Comparison of ENCODE assay signal across 8 cellular contexts in the genomic region with DNA sequence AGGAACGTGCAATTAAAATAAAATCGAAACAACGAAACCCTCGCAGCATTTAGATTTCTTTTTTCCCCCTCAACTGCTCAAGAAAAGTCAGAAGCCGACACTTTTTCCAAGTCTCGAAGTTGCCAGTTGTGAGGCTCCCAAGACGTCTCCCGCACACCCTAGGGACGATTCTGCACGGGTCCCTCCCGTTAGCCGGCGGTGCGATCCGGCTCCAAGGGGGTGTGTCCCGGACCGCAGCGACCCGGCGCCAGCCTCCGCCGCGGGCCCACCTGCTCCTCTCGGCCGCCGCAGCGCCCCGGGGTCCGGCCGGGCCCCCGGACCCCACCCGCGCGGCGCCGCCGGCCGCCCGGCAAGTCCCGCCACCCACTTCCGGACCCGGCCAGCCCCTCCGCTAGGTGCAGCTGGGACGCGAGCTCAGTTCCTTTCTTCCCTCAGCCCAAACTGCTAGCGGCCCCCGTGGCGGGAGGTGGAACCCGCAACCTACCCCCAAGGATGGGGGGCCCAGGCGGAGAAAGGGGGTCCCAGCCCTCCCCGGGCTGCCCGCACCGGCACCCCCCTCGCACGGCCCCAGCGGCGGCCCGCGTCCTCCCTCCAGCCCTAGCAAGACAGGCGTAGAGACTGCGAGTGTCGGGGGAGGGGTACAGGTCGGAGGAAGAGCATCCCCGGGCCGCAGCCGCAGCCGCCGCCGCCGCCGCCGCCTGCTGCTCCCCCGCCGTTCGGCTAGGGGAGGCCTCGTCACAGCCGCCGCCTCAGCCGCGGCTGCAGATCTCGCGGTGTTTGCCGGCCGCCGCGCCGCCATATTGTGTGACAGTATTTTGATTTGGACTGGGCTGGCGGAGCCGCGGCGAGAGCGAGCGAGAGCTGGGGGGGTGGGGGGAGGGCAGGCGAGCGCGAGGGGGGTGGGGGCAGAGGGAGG. TPM values are rescaled to one million over a fixed set of nuclear protein-coding genes. Genes with fewer than 3 reads are reported as not detected.
A peak's percentile ranks its signal among the peaks of the same experiment; 100 is the strongest.
DNase-seq lines count a peak whose midpoint lies in the region; ATAC-seq and TF ChIP-seq lines count a peak whose summit lies in the region.

No MANE protein-coding gene starts in this region.

- H3K36me3 ChIP-seq in ES-I3 (ENCODE audit: insufficient read depth, low read length) (no peaks in the 10 kb centered on the region), neuron (ENCODE audit: insufficient read depth, low read length) (no peaks in the 10 kb centered on the region)

- H3K27me3 ChIP-seq in foreskin keratinocyte (no peaks in the 10 kb centered on the region), neuron (ENCODE audit: insufficient read depth, low read length) (no peaks in the 10 kb centered on the region)

- peak overlapping the region; percentile 83 for H2AFZ ChIP-seq in neuron (ENCODE audit: low read depth, low read length)

- H3K27ac ChIP-seq in foreskin keratinocyte, result peak overlapping the region; percentile 71

- peak; percentile 91 for ATAC-seq in foreskin keratinocyte

- H3K4me1 ChIP-seq in ES-I3 (ENCODE audit: insufficient read depth, low read length) (peaks cover 8% of the 10 kb centered on the region; the same call in 1 of the 2 replicates), foreskin keratinocyte (peaks cover 18% of the 10 kb centered on the region), neuron (ENCODE audit: insufficient read depth, low read length) (peaks cover 33% of the 10 kb centered on the region)

- H3K9ac ChIP-seq in ES-I3 (ENCODE audit: low read depth, low read length), result peak overlapping the region; percentile 87

- no peaks in the 10 kb centered on the region for H3K9me3 ChIP-seq in ES-I3 (ENCODE audit: control insufficient read depth, insufficient read depth, low read length)
- no peaks in the 10 kb centered on the region for H3K9me3 ChIP-seq in neuron (ENCODE audit: low read length)

- DNase-seq in H4 (ENCODE audit: low spot score) (peak; percentile 78), LoVo (ENCODE audit: low spot score) (peak; percentile 93), SHP77 (lab: John Stamatoyannopoulos, UW) (peak; percentile 84 to 87), activated gamma-delta T cell treated with Interleukin-2 at 50 U/mL for 16 hours (peak; percentile 85), foreskin keratinocyte (peak; percentile 51 to 80), stromal cell of bone marrow (ENCODE audit: low read depth) (peak; percentile 86)

- TF ChIP-seq CTCF in foreskin keratinocyte (conservative IDR thresholded peaks at IDR 0.05), result peak; percentile 22

- H3K4me3 ChIP-seq in neuron (ENCODE audit: low read length), result peak overlapping the region; percentile 98

RNA-seq across cellular contexts. Expression of a gene that starts 0.5 kb away (rescaled TPM):
- 15.5 and 16.7 TPM in 2 replicates for total RNA-seq in H4 (2014; rRNA removed; shearing (Covaris generic))
- total RNA-seq in foreskin keratinocyte, result 39.2 and 40.1 TPM in 2 replicates
- polyA plus RNA-seq in foreskin keratinocyte, result 12.7 and 16.0 TPM in 2 replicates

Comparison
In these comparisons a context has a peak if more than half of its experiments do, and no peak if none do; other contexts are left out.
1. Peak in every context shown above with its lines: DNase-seq, ATAC-seq, H3K4me3 ChIP-seq and H3K27ac ChIP-seq.